Comparison of ENCODE assay signal across 11 cellular contexts in the genomic region with DNA sequence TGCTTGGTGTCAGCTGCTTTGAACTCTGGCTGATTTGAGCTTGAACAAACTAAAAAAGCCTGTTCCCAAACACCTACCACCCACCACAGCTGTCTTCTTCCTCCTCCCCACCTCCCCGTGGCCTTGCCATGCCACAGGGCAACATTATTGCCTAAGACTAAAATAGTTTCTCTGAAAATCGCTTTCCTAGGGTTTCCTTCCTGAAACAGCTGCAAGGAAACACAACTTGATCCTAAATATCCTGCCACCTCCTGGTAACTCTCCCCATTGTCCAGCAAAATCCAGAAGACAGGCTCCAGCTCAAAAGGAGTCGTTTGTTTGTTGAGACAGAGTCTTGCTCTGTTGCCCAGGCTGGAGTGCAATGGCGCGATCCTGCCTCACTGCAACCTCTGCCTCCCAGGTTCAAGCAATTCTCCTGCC.
DNase-seq lines count a peak whose midpoint lies in the region; ATAC-seq, FAIRE-seq and TF ChIP-seq lines count a peak whose summit lies in the region.
"Had no signal": no experiment of that assay in that cellular context is flagged by ENCODE, and none has a peak within 500 bp of the region (broad histone marks: within the 10 kb centered on the region; RNA-seq: fewer than 3 reads in every experiment).

No MANE protein-coding gene starts in this region.

- H3K9me3 ChIP-seq in H9 (ENCODE audit: control insufficient read depth, low read depth, low read length) (no peaks in the 10 kb centered on the region), astrocyte (ENCODE audit: insufficient read depth, low read depth, low read length) (no peaks in the 10 kb centered on the region), skeletal muscle satellite cell (replicated peaks; ENCODE audit: low read length) (peaks cover 4% of the 10 kb centered on the region), tibial artery (no peaks in the 10 kb centered on the region)

- no peak for FAIRE-seq in astrocyte (lab: Jason Lieb, UNC)
- FAIRE-seq: endometrium had no signal

- H3K79me2 ChIP-seq in H9 (ENCODE audit: insufficient read depth, low read length) (no peaks in the 10 kb centered on the region), astrocyte (ENCODE audit: insufficient read depth, low read length) (no peaks in the 10 kb centered on the region)

- H2AFZ ChIP-seq in H9 (ENCODE audit: low read length) (no peak overlapping the region), astrocyte (ENCODE audit: low read depth, low read length) (no peak overlapping the region)

- H3K4ac ChIP-seq in H9 (ENCODE audit: low read depth, low read length): no peak overlapping the region

- peak overlapping the region; percentile 55; the same call in 1 of the 2 replicates for H3K14ac ChIP-seq in H9 (ENCODE audit: insufficient read depth, low read length)

- TF ChIP-seq CTCF in H9 (conservative IDR thresholded peaks at IDR 0.05) (peak; percentile 24; the same call in 2 of the 3 replicates), astrocyte (IDR thresholded peaks at IDR 0.05; ENCODE audit: insufficient read depth, low read depth, low read length) (no peak), tibial artery (IDR thresholded peaks at IDR 0.05) (no peak)

- H3K4me3 Mint-ChIP-seq in H9 (0 out of 5 replicates have a peak overlapping the region, but pooled peaks of 1 of the 2 experiments have one; percentile 11), astrocyte (ENCODE audit: unreplicated experiment) (peak overlapping the region; percentile 15)
- H3K4me3 Mint-ChIP-seq: activated CD8-positive, alpha-beta T cell treated with anti-CD3 and anti-CD28 coated beads for 36 hours; activated naive CD8-positive, alpha-beta T cell treated with anti-CD3 and anti-CD28 coated beads, Interleukin-2, amount 10 ng/mL, durations not matched to agents 7 days and 5 days had no signal

- H2BK12ac ChIP-seq in H9 (ENCODE audit: insufficient read length, low read depth, low read length): no peak overlapping the region

- H3K36me3 ChIP-seq in astrocyte (ENCODE audit: insufficient read depth, low read length) (no peaks in the 10 kb centered on the region), skeletal muscle satellite cell (ENCODE audit: insufficient read depth, low read length) (no peaks in the 10 kb centered on the region), tibial artery (no peaks in the 10 kb centered on the region)

- H3K9ac ChIP-seq in H9 (ENCODE audit: extremely low read depth, insufficient read length, low read length) (no peak overlapping the region), astrocyte (ENCODE audit: low read length) (no peak overlapping the region), skeletal muscle satellite cell (ENCODE audit: low read depth, low read length) (peak overlapping the region; percentile 27)

- H3K27me3 ChIP-seq in H9 (ENCODE audit: insufficient read depth, low read length) (no peaks in the 10 kb centered on the region), astrocyte (ENCODE audit: insufficient read depth, low read length) (no peaks in the 10 kb centered on the region), skeletal muscle satellite cell (ENCODE audit: control insufficient read depth, insufficient read depth, low read length) (no peaks in the 10 kb centered on the region), tibial artery (no peaks in the 10 kb centered on the region)

- H3K27me3 Mint-ChIP-seq in H9 (ENCODE audit: low read depth) (no peaks in the 10 kb centered on the region), astrocyte (ENCODE audit: low read depth, unreplicated experiment) (no peaks in the 10 kb centered on the region)

- H2BK120ac ChIP-seq in H9 (ENCODE audit: low read depth, low read length, poor library complexity, severe bottlenecking): no peak overlapping the region

- 0 out of 7 replicates have a peak, but pooled peaks cover 0 to 2% (median 0%) of the 10 kb centered on the region in 3 experiments for H3K36me3 Mint-ChIP-seq in H9 (ENCODE audit: insufficient read depth in 1 of 3, low read depth in 3 of 3)
- H3K36me3 Mint-ChIP-seq in astrocyte (ENCODE audit: low read depth, unreplicated experiment): peaks cover 3% of the 10 kb centered on the region
- H3K36me3 Mint-ChIP-seq: activated naive CD8-positive, alpha-beta T cell treated with anti-CD3 and anti-CD28 coated beads, Interleukin-2, amount 10 ng/mL, durations not matched to agents 7 days and 5 days had no signal

- WGBS in H9 (ENCODE audit: extremely low coverage, insufficient read length, low lambda C conversion rate): no CpG with 5 or more reads among the region's 5 CpGs

- H3K18ac ChIP-seq in H9 (ENCODE audit: insufficient read length, low read depth, low read length): peak overlapping the region; percentile 30

- H3K27ac ChIP-seq in H9 (ENCODE audit: insufficient read length, low read depth, low read length) (peak overlapping the region; percentile 95), astrocyte (ENCODE audit: low read depth, low read length) (no peak overlapping the region), tibial artery (no peak overlapping the region)
- H3K27ac ChIP-seq: skin epidermis had no signal

- intact Hi-C loops in tibial artery (cut with DNase I; ENCODE audit: low total_unique reads): loop anchor here (5.0 kb wide), 1 partner anchor 194 kb away; a partner anchor contains a TSS

- H3K56ac ChIP-seq in H9 (ENCODE audit: insufficient read length, low read depth, low read length): no peak overlapping the region

- H3K27ac Mint-ChIP-seq in H9: peak overlapping the region; percentile 82 to 99 (median 99)
- peak overlapping the region; percentile 97 for H3K27ac Mint-ChIP-seq in astrocyte (ENCODE audit: unreplicated experiment)
- H3K27ac Mint-ChIP-seq: activated CD8-positive, alpha-beta T cell treated with anti-CD3 and anti-CD28 coated beads for 36 hours; activated naive CD8-positive, alpha-beta T cell treated with anti-CD3 and anti-CD28 coated beads, Interleukin-2, amount 10 ng/mL, durations not matched to agents 7 days and 5 days had no signal

- H3K9me3 Mint-ChIP-seq in H9 (no peaks in the 10 kb centered on the region), astrocyte (ENCODE audit: unreplicated experiment) (no peaks in the 10 kb centered on the region)
- H3K9me3 Mint-ChIP-seq: activated CD8-positive, alpha-beta T cell treated with anti-CD3 and anti-CD28 coated beads for 36 hours; activated naive CD8-positive, alpha-beta T cell treated with anti-CD3 and anti-CD28 coated beads, Interleukin-2, amount 10 ng/mL, durations not matched to agents 7 days and 5 days had no signal

- H3K4me1 Mint-ChIP-seq in H9 (peaks cover 74 to 82% of the 10 kb centered on the region in 2 experiments), astrocyte (ENCODE audit: low read depth, unreplicated experiment) (peaks cover 66% of the 10 kb centered on the region)
- H3K4me1 Mint-ChIP-seq: activated naive CD8-positive, alpha-beta T cell treated with anti-CD3 and anti-CD28 coated beads, Interleukin-2, amount 10 ng/mL, durations not matched to agents 7 days and 5 days had no signal

- H3T11ph ChIP-seq in H9 (ENCODE audit: low read length): no peak overlapping the region

- H3K4me2 ChIP-seq in H9 (ENCODE audit: insufficient read depth, insufficient read length, low read length) (no peak overlapping the region), astrocyte (ENCODE audit: low read length) (peak overlapping the region; percentile 0), skeletal muscle satellite cell (ENCODE audit: low read length) (no peak overlapping the region)

- H3K4me1 ChIP-seq in H9 (ENCODE audit: insufficient read depth, low read length) (peaks cover 29% of the 10 kb centered on the region), astrocyte (ENCODE audit: insufficient read depth, low read length) (peaks cover 43% of the 10 kb centered on the region), skeletal muscle satellite cell (ENCODE audit: control insufficient read depth, insufficient read depth, low read length) (peaks cover 66% of the 10 kb centered on the region), tibial artery (peaks cover 0 to 26% (median 8%) of the 10 kb centered on the region in 4 donors)

- ATAC-seq in HG02973 (IDR thresholded peaks at IDR 0.05; ENCODE audit: unreplicated experiment): no peak
- ATAC-seq: activated CD8-positive, alpha-beta T cell treated with anti-CD3 and anti-CD28 coated beads for 36 hours had no signal

- no peak overlapping the region for H3K4me3 ChIP-seq in astrocyte (ENCODE audit: insufficient read depth, low read depth, low read length)
- H3K4me3 ChIP-seq in skeletal muscle satellite cell (ENCODE audit: low read length): no peak overlapping the region
- no peak overlapping the region for H3K4me3 ChIP-seq in tibial artery
- H3K4me3 ChIP-seq: skin epidermis had no signal

- no peak overlapping the region for H4K91ac ChIP-seq in H9 (ENCODE audit: insufficient read length, low read depth, low read length)

- no peak overlapping the region for H2BK15ac ChIP-seq in H9 (ENCODE audit: low read depth, low read length)

- H3K23me2 ChIP-seq in H9 (ENCODE audit: insufficient read length, low read depth, low read length, poor library complexity, severe bottlenecking): no peaks in the 10 kb centered on the region

- no peaks in the 10 kb centered on the region for H4K20me1 ChIP-seq in H9 (ENCODE audit: control insufficient read depth, insufficient read depth, insufficient read length)
- H4K20me1 ChIP-seq in astrocyte (ENCODE audit: insufficient read depth, low read length): no peaks in the 10 kb centered on the region

- H4K5ac ChIP-seq in H9 (ENCODE audit: insufficient read length, low read depth, low read length): no peak overlapping the region

- no peaks in the 10 kb centered on the region for H3K79me1 ChIP-seq in H9 (ENCODE audit: insufficient read depth, low read depth, low read length, poor library complexity, severe bottlenecking)

- no peak overlapping the region for H3K23ac ChIP-seq in H9 (ENCODE audit: insufficient read length, low read depth, low read length)

- no peak overlapping the region for H4K8ac ChIP-seq in H9 (replicated peaks; ENCODE audit: insufficient read length, low read depth, low read length)

- DNase-seq in H9 (no peak), astrocyte (ENCODE audit: low read depth) (peak; percentile 18), islet precursor cell (peak; percentile 50), UCSD-AML1 (lab: John Stamatoyannopoulos, UW; ENCODE audit: unreplicated experiment) (no peak), tibial artery (no peak)
- DNase-seq: activated naive CD8-positive, alpha-beta T cell treated with anti-CD3 and anti-CD28 coated beads, Interleukin-2, amount 10 ng/mL, durations not matched to agents 7 days and 5 days had no signal

- peak overlapping the region; percentile 65 for H2BK20ac ChIP-seq in H9 (ENCODE audit: low read depth, low read length, poor library complexity, severe bottlenecking)

- no peak overlapping the region for H2BK5ac ChIP-seq in H9 (ENCODE audit: insufficient read length, low read length)

- H2AK5ac ChIP-seq in H9 (ENCODE audit: insufficient read length, low read length): peak overlapping the region; percentile 16

Comparison
In these comparisons a context has a peak if more than half of its experiments do, and no peak if none do; other contexts are left out.
1. DNase-seq: peak in astrocyte (single experiment) and islet precursor cell (single experiment); none in H9 (single experiment), UCSD-AML1 (single experiment) and tibial artery (0 of 2).